1 cellular context compared by ENCODE assay signal in genomic region chr16:9135797-9136196, GRCh38.
TF ChIP-seq lines count a peak whose summit lies in the region.

No MANE protein-coding gene starts in this region.

TF ChIP-seq in GM23338, 12 proteins besides CTCF, POLR2A, EP300 and RAD21 (continued from another document):
- TF ChIP-seq REST (IDR thresholded peaks at IDR 0.05; ENCODE audit: unreplicated experiment) (no peak), POLR2AphosphoS5 (IDR thresholded peaks at IDR 0.05; ENCODE audit: low read depth) (no peak)
